In genomic region chr19:35562336-35562735, GRCh38 we compare ENCODE assay signal across 1 cellular context.
TF ChIP-seq lines count a peak whose summit lies in the region.

No MANE protein-coding gene starts in this region.

TF ChIP-seq in A549, 52 proteins besides CTCF, POLR2A, EP300 and RAD21:
- no peak for TF ChIP-seq ZNF302 (CRISPR knock-in tag; IDR thresholded peaks at IDR 0.05)
- no peak for TF ChIP-seq RCOR1 (IDR thresholded peaks at IDR 0.05; ENCODE audit: low read depth, low read length)
- TF ChIP-seq KDM1A (IDR thresholded peaks at IDR 0.05; ENCODE audit: low read depth) = no peak
- no peak for TF ChIP-seq ZC3H11A (IDR thresholded peaks at IDR 0.05)
- no peak for TF ChIP-seq JUN (IDR thresholded peaks at IDR 0.05)
- no peak for TF ChIP-seq NFE2L2 (conservative IDR thresholded peaks at IDR 0.05; ENCODE audit: low read length)
- no peak for TF ChIP-seq CEBPB (IDR thresholded peaks at IDR 0.05)
- TF ChIP-seq ELK1 (IDR thresholded peaks at IDR 0.05; ENCODE audit: low read depth, low read length) = no peak
- TF ChIP-seq HES2 (IDR thresholded peaks at IDR 0.05) = no peak
- no peak for TF ChIP-seq MAX (IDR thresholded peaks at IDR 0.05)
